Comparison of ENCODE assay signal across 8 cellular contexts in genomic region chr6:68876792-68877493, GRCh38.
DNase-seq lines count a peak whose midpoint lies in the region; ATAC-seq and TF ChIP-seq lines count a peak whose summit lies in the region.
"Had no signal": no experiment of that assay in that cellular context is flagged by ENCODE, and none has a peak within 500 bp of the region (broad histone marks: within the 10 kb centered on the region; RNA-seq: fewer than 3 reads in every experiment).

No MANE protein-coding gene starts in this region.

- H3K9me3 ChIP-seq in OCI-LY3 (ENCODE audit: insufficient read depth, low read length): no peaks in the 10 kb centered on the region

- H3K4me3 ChIP-seq in GM12865 (ENCODE audit: low read depth, low read length) (no peak overlapping the region), OCI-LY3 (ENCODE audit: low read length) (no peak overlapping the region)

- ATAC-seq in HG03066 (IDR thresholded peaks at IDR 0.05; ENCODE audit: low read depth, unreplicated experiment) (peak; percentile 81), natural killer cell (no peak)
- no peak for ATAC-seq in stimulated activated naive CD8-positive, alpha-beta T cell treated with anti-CD3 and anti-CD28 coated beads, Interleukin-15, Interleukin-2, amounts not matched to agents 100 U/mL and 50 U/mL, for 24 hours

- no peaks in the 10 kb centered on the region for H3K27me3 ChIP-seq in OCI-LY3 (ENCODE audit: low read depth, low read length)

- H3K4me1 Mint-ChIP-seq in natural killer cell: no peaks in the 10 kb centered on the region
- H3K4me1 Mint-ChIP-seq: naive B cell had no signal

- H3K36me3 Mint-ChIP-seq in natural killer cell: no peaks in the 10 kb centered on the region
- H3K36me3 Mint-ChIP-seq: naive B cell had no signal

- no peaks in the 10 kb centered on the region for H4K20me1 ChIP-seq in OCI-LY3 (ENCODE audit: insufficient read depth, low read length)

- H3K27me3 Mint-ChIP-seq in natural killer cell (ENCODE audit: low read depth in 2 of 2): no peaks in the 10 kb centered on the region
- H3K27me3 Mint-ChIP-seq: naive B cell had no signal

- no peak overlapping the region for H3K27ac Mint-ChIP-seq in natural killer cell
- H3K27ac Mint-ChIP-seq: naive B cell had no signal

- no peak overlapping the region for H3K4me3 Mint-ChIP-seq in natural killer cell
- H3K4me3 Mint-ChIP-seq: naive B cell had no signal

- H2AFZ ChIP-seq in OCI-LY3 (ENCODE audit: low read depth, low read length): no peak overlapping the region

- H3K9ac ChIP-seq in OCI-LY3 (ENCODE audit: low read length): no peak overlapping the region

- intact Hi-C loops in natural killer cell (cut with micrococcal nuclease): no loop called here

- TF ChIP-seq CTCF in GM12865 (IDR thresholded peaks at IDR 0.05; ENCODE audit: insufficient read depth, low read depth, low read length, missing control alignments) (peak; percentile 29), OCI-LY3 (IDR thresholded peaks at IDR 0.05; ENCODE audit: low read depth, low read length) (peak; percentile 80), natural killer cell (IDR thresholded peaks at IDR 0.05) (no peak)

- DNase-seq in GM12865 (ENCODE audit: low read depth) (peak; percentile 8), glomerular visceral epithelial cell (ENCODE audit: extremely low spot score) (peak; percentile 39), hypothalamus (lab: John Stamatoyannopoulos, UW) (no peak), natural killer cell (no peak)
- no peak for DNase-seq in stimulated activated naive CD8-positive, alpha-beta T cell treated with anti-CD3 and anti-CD28 coated beads, Interleukin-15, Interleukin-2, amounts not matched to agents 100 U/mL and 50 U/mL, for 24 hours
- DNase-seq: naive B cell had no signal

- H3K36me3 ChIP-seq in OCI-LY3 (replicated peaks; ENCODE audit: low read depth, low read length): no peaks in the 10 kb centered on the region

- peak overlapping the region; percentile 37; the same call in 1 of the 2 replicates for H3K4me2 ChIP-seq in OCI-LY3 (ENCODE audit: low read length)

- H3K4me1 ChIP-seq in OCI-LY3 (ENCODE audit: low read length): peaks cover 12% of the 10 kb centered on the region

- H3K79me2 ChIP-seq in OCI-LY3 (ENCODE audit: low read length): no peaks in the 10 kb centered on the region

- H3K9me3 Mint-ChIP-seq in natural killer cell: peaks cover 0 to 2% of the 10 kb centered on the region in 2 donors

- no peak overlapping the region for H3K27ac ChIP-seq in OCI-LY3 (ENCODE audit: low read length)

Comparison
In these comparisons a context has a peak if more than half of its experiments do, and no peak if none do; other contexts are left out.
1. DNase-seq: peak in GM12865 (single experiment) and glomerular visceral epithelial cell (single experiment); none in hypothalamus (0 of 51), stimulated activated naive CD8-positive, alpha-beta T cell treated with anti-CD3 and anti-CD28 coated beads, Interleukin-15, Interleukin-2, amounts not matched to agents 100 U/mL and 50 U/mL, for 24 hours (single experiment) and natural killer cell (single experiment).